In the genomic region with DNA sequence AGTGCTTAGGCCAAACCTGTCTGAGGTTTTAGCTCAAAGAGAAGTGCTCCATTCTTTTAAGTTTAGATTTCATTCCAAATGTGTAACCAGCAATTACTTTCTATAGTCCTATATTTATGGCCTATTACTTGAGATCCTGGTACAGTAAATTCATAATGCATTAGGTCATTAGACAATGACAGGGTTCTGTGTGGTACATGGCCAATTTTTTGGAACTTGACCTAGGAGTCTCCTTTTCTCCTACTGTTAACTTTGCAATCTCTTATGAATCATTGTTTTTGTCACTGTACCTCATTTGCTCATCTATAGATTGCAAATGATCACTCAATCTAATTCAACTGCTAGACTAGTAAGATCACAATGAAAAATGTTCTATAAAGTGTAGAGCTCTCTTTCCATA, we compare ENCODE assay signal across 22 cellular contexts.
"Had no signal": no experiment of that assay in that cellular context is flagged by ENCODE, and none has a peak within 500 bp of the region (broad histone marks: within the 10 kb centered on the region; RNA-seq: fewer than 3 reads in every experiment).

No MANE protein-coding gene starts in this region.

- H3K27me3 ChIP-seq: left lung, upper lobe of right lung had no signal

- H3K4me1 Mint-ChIP-seq: activated CD4-positive, alpha-beta T cell treated with anti-CD3 and anti-CD28 coated beads, Interleukin-2, amount 10 ng/mL, durations not matched to agents 24 days and 14 days; nephron progenitor cell had no signal

- DNase-seq: activated CD4-positive, alpha-beta T cell treated with anti-CD3 and anti-CD28 coated beads, Interleukin-2, amount 10 ng/mL, durations not matched to agents 24 days and 14 days; activated CD8-positive, alpha-beta T cell treated with anti-CD3 and anti-CD28 coated beads for 36 hours; activated naive CD4-positive, alpha-beta T cell treated with Interleukin-2 at 50 U/mL for 16 hours; activated naive CD8-positive, alpha-beta T cell treated with anti-CD3 and anti-CD28 coated beads, Interleukin-2, amount 10 ng/mL, durations not matched to agents 7 days and 5 days; activated T-cell treated with anti-CD3 and anti-CD28 coated beads, Interleukin-2, amount 50 U/mL, for 24 hours; amygdala; caudate nucleus; head of caudate nucleus; left lung; mammary epithelial cell; midbrain; nephron progenitor cell; nucleus accumbens; posterior cingulate gyrus; stimulated activated CD4-positive, alpha-beta T cell treated with anti-CD3 and anti-CD28 coated beads, Interleukin-12 subunit alpha, Interleukin-12 subunit beta, amount 100 ng/mL, for 4 hours; stimulated activated CD4-positive, alpha-beta T cell treated with anti-CD3 and anti-CD28 coated beads, Interleukin-1b, Interleukin-23, amount 100 ng/mL, for 48 hours; stimulated activated CD8-positive, alpha-beta memory T cell treated with anti-CD3 and anti-CD28 coated beads, Interleukin-4, amount 100 ng/mL, for 48 hours; stimulated activated naive CD4-positive, alpha-beta T cell; upper lobe of right lung had no signal

- H3K36me3 Mint-ChIP-seq: activated naive CD8-positive, alpha-beta T cell treated with anti-CD3 and anti-CD28 coated beads, Interleukin-2, amount 10 ng/mL, durations not matched to agents 7 days and 5 days; brain had no signal

- ATAC-seq: activated CD8-positive, alpha-beta T cell treated with anti-CD3 and anti-CD28 coated beads for 36 hours; left lung; upper lobe of right lung had no signal

- H3K27ac ChIP-seq: left lung, upper lobe of right lung had no signal

- H3K4me3 Mint-ChIP-seq: activated CD4-positive, alpha-beta T cell treated with anti-CD3 and anti-CD28 coated beads, Interleukin-2, amount 10 ng/mL, durations not matched to agents 24 days and 14 days; activated CD8-positive, alpha-beta T cell treated with anti-CD3 and anti-CD28 coated beads for 36 hours; activated naive CD8-positive, alpha-beta T cell treated with anti-CD3 and anti-CD28 coated beads, Interleukin-2, amount 10 ng/mL, durations not matched to agents 7 days and 5 days; activated T-cell treated with anti-CD3 and anti-CD28 coated beads, Interleukin-2, amount 50 U/mL, for 24 hours; brain; nephron progenitor cell had no signal

- H3K27ac Mint-ChIP-seq: activated CD4-positive, alpha-beta T cell treated with anti-CD3 and anti-CD28 coated beads, Interleukin-2, amount 10 ng/mL, durations not matched to agents 24 days and 14 days; activated CD8-positive, alpha-beta T cell treated with anti-CD3 and anti-CD28 coated beads for 36 hours; activated naive CD8-positive, alpha-beta T cell treated with anti-CD3 and anti-CD28 coated beads, Interleukin-2, amount 10 ng/mL, durations not matched to agents 7 days and 5 days; activated T-cell treated with anti-CD3 and anti-CD28 coated beads, Interleukin-2, amount 50 U/mL, for 24 hours; activated T-helper 2 cell treated with anti-CD3 and anti-CD28 coated beads, Interferon-gamma antibody, Interleukin-2, Interleukin-4, amounts not matched to agents 10 μg/mL and 5 μg/mL and 100 μg/mL, durations not matched to agents 14 hours and 24 hours and 36 hours; brain; nephron progenitor cell had no signal

- H3K4me1 ChIP-seq: left lung, upper lobe of right lung had no signal

- H3K9me3 Mint-ChIP-seq: activated CD4-positive, alpha-beta T cell treated with anti-CD3 and anti-CD28 coated beads, Interleukin-2, amount 10 ng/mL, durations not matched to agents 24 days and 14 days; activated CD8-positive, alpha-beta T cell treated with anti-CD3 and anti-CD28 coated beads for 36 hours; activated naive CD8-positive, alpha-beta T cell treated with anti-CD3 and anti-CD28 coated beads, Interleukin-2, amount 10 ng/mL, durations not matched to agents 7 days and 5 days; activated T-cell treated with anti-CD3 and anti-CD28 coated beads, Interleukin-2, amount 50 U/mL, for 24 hours; activated T-helper 2 cell treated with anti-CD3 and anti-CD28 coated beads, Interferon-gamma antibody, Interleukin-2, Interleukin-4, amounts not matched to agents 10 μg/mL and 5 μg/mL and 100 μg/mL, durations not matched to agents 14 hours and 24 hours and 36 hours; brain; nephron progenitor cell had no signal

- H3K4me3 ChIP-seq: left lung, upper lobe of right lung had no signal

- H3K27me3 Mint-ChIP-seq: activated CD4-positive, alpha-beta T cell treated with anti-CD3 and anti-CD28 coated beads, Interleukin-2, amount 10 ng/mL, durations not matched to agents 24 days and 14 days; activated CD8-positive, alpha-beta T cell treated with anti-CD3 and anti-CD28 coated beads for 36 hours; activated naive CD8-positive, alpha-beta T cell treated with anti-CD3 and anti-CD28 coated beads, Interleukin-2, amount 10 ng/mL, durations not matched to agents 7 days and 5 days; activated T-cell treated with anti-CD3 and anti-CD28 coated beads, Interleukin-2, amount 50 U/mL, for 24 hours; brain had no signal

- FAIRE-seq: frontal cortex had no signal

- H3K9me3 ChIP-seq: left lung, upper lobe of right lung had no signal

- H3K36me3 ChIP-seq: left lung, upper lobe of right lung had no signal
